In the genomic region with DNA sequence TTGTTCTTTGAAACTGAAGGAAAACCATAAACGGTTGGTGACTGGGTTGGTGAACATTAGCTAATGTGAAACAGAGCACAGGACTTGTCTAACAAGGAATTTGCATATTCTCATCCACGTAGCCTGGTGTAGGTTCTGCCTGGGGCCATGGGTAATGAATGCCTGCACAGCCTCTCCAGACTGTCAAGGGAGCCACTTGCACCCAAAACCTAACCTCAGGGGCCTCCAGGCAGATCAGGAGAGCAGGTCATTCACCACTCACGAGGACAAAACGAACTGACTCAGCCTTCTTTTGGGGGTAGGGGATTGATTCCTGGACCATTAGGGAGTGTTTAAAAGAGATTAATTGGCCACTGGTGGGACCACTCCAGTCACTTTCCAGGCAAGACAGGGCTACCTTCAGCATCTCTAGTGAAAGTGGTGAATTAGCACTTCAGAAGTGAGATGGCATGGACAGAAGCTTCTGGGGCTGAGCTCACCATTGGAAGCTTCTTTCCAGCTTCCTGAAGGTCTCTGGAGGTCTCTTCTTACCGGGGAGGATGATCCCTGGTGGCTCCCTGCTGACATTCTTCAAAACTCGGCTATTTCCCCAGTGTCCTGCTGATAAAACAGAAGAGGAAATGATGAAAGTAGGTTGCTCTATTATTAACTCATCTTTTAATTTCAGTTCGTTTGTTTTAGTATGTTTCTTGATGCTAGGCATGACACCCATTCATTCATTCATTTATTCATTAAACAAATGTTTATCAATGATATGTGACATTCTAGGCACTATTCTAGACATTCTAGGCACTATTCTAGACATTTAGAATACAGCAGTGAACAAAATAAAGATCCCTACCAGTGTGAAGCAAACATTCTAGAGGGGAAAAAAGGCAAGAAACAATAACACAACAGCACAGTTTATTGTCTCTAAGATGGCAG, we compare ENCODE assay signal across 13 cellular contexts.
A peak's percentile ranks its signal among the peaks of the same experiment; 100 is the strongest.
DNase-seq lines count a peak whose midpoint lies in the region; ATAC-seq and TF ChIP-seq lines count a peak whose summit lies in the region.
"Had no signal": no experiment of that assay in that cellular context is flagged by ENCODE, and none has a peak within 500 bp of the region (broad histone marks: within the 10 kb centered on the region; RNA-seq: fewer than 3 reads in every experiment).

No MANE protein-coding gene starts in this region.

- no peaks in the 10 kb centered on the region for H3K4me1 ChIP-seq in CD8-positive, alpha-beta memory T cell (ENCODE audit: insufficient read depth, low read length)

- no peaks in the 10 kb centered on the region for H3K4me1 Mint-ChIP-seq in CD8-positive, alpha-beta memory T cell
- peaks cover 14% of the 10 kb centered on the region for H3K4me1 Mint-ChIP-seq in nephron progenitor cell
- H3K4me1 Mint-ChIP-seq: immature natural killer cell had no signal

- POLR2A ChIA-PET in CD8-positive, alpha-beta memory T cell (lab: Charles Lee) = no interaction called here

- DNase-seq in GM12865 (ENCODE audit: low read depth) (peak; percentile 42), NCI-H526 treated with DMSO at 0.1 percent for 48 hours (lab: John Stamatoyannopoulos, UW) (peak; percentile 71), SW 1271 (lab: John Stamatoyannopoulos, UW) (no peak), globus pallidus (ENCODE audit: low spot score) (no peak), nephron progenitor cell (no peak)
- DNase-seq in CD8-positive, alpha-beta memory T cell = no peak
- DNase-seq: activated T-cell treated with anti-CD3 and anti-CD28 coated beads, Interleukin-2, amount 50 U/mL, for 24 hours; erythroblast; immature natural killer cell had no signal

- peaks cover 10 to 13% of the 10 kb centered on the region in 2 donors for H3K27me3 Mint-ChIP-seq in CD8-positive, alpha-beta memory T cell
- peaks cover 1% of the 10 kb centered on the region for H3K27me3 Mint-ChIP-seq in nephron progenitor cell (ENCODE audit: low read depth, poor library complexity)

- no peak overlapping the region for H3K27ac ChIP-seq in CD8-positive, alpha-beta memory T cell (ENCODE audit: low read depth, low read length)
- H3K27ac ChIP-seq: VCaP had no signal

- no peak overlapping the region; the same call in 1 of the 2 replicates for H3K4me3 ChIP-seq in GM12865 (ENCODE audit: low read depth, low read length)
- no peak overlapping the region for H3K4me3 ChIP-seq in CD8-positive, alpha-beta memory T cell (ENCODE audit: low read length)

- no peaks in the 10 kb centered on the region for H3K9me3 ChIP-seq in CD8-positive, alpha-beta memory T cell (ENCODE audit: low read length)

- peak overlapping the region in 1 of 7 donors; percentile 5 for H3K4me3 Mint-ChIP-seq in CD8-positive, alpha-beta memory T cell
- no peak overlapping the region for H3K4me3 Mint-ChIP-seq in nephron progenitor cell
- H3K4me3 Mint-ChIP-seq: activated T-cell treated with anti-CD3 and anti-CD28 coated beads, Interleukin-2, amount 50 U/mL, for 24 hours; immature natural killer cell; stimulated activated naive CD8-positive, alpha-beta T cell treated with anti-CD3 and anti-CD28 coated beads, Interleukin-15, Interleukin-2, amounts not matched to agents 100 ng/mL and 50 ng/mL, for 24 hours had no signal

- H3K27me3 ChIP-seq in CD8-positive, alpha-beta memory T cell (ENCODE audit: insufficient read depth, low read length, poor library complexity, severe bottlenecking) = no peaks in the 10 kb centered on the region

- peaks cover 0 to 3% (median 1%) of the 10 kb centered on the region in 5 donors for H3K9me3 Mint-ChIP-seq in CD8-positive, alpha-beta memory T cell
- H3K9me3 Mint-ChIP-seq in nephron progenitor cell = peaks cover 14% of the 10 kb centered on the region

- TF ChIP-seq CTCF in GM12865 (IDR thresholded peaks at IDR 0.05; ENCODE audit: insufficient read depth, low read depth, low read length, missing control alignments) = no peak
- no peak for TF ChIP-seq CTCF in nephron progenitor cell (IDR thresholded peaks at IDR 0.05)

- peaks cover 0 to 1% (median 0%) of the 10 kb centered on the region in 3 donors for H3K36me3 Mint-ChIP-seq in CD8-positive, alpha-beta memory T cell
- H3K36me3 Mint-ChIP-seq in nephron progenitor cell (ENCODE audit: low read depth) = peaks cover 3% of the 10 kb centered on the region
- H3K36me3 Mint-ChIP-seq: immature natural killer cell had no signal

- no peak overlapping the region for H3K27ac Mint-ChIP-seq in CD8-positive, alpha-beta memory T cell
- no peak overlapping the region for H3K27ac Mint-ChIP-seq in nephron progenitor cell
- H3K27ac Mint-ChIP-seq: activated T-cell treated with anti-CD3 and anti-CD28 coated beads, Interleukin-2, amount 50 U/mL, for 24 hours; immature natural killer cell; stimulated activated naive CD8-positive, alpha-beta T cell treated with anti-CD3 and anti-CD28 coated beads, Interleukin-15, Interleukin-2, amounts not matched to agents 100 ng/mL and 50 ng/mL, for 24 hours had no signal

- ATAC-seq in GM19397 (IDR thresholded peaks at IDR 0.05; ENCODE audit: unreplicated experiment) (peak; percentile 97), HG02885 (IDR thresholded peaks at IDR 0.05; ENCODE audit: poor library complexity, unreplicated experiment) (peak; percentile 66)

- CTCF ChIA-PET in CD8-positive, alpha-beta memory T cell (lab: Charles Lee) = no interaction called here

- no peaks in the 10 kb centered on the region for H3K36me3 ChIP-seq in CD8-positive, alpha-beta memory T cell (ENCODE audit: insufficient read depth, low read length)

Comparison
In these comparisons a context has a peak if more than half of its experiments do, and no peak if none do; other contexts are left out.
1. DNase-seq: peak in GM12865 (single experiment) and NCI-H526 treated with DMSO at 0.1 percent for 48 hours (single experiment); none in SW 1271 (0 of 2), CD8-positive, alpha-beta memory T cell (0 of 5), globus pallidus (single experiment) and nephron progenitor cell (single experiment).